In the genomic region with DNA sequence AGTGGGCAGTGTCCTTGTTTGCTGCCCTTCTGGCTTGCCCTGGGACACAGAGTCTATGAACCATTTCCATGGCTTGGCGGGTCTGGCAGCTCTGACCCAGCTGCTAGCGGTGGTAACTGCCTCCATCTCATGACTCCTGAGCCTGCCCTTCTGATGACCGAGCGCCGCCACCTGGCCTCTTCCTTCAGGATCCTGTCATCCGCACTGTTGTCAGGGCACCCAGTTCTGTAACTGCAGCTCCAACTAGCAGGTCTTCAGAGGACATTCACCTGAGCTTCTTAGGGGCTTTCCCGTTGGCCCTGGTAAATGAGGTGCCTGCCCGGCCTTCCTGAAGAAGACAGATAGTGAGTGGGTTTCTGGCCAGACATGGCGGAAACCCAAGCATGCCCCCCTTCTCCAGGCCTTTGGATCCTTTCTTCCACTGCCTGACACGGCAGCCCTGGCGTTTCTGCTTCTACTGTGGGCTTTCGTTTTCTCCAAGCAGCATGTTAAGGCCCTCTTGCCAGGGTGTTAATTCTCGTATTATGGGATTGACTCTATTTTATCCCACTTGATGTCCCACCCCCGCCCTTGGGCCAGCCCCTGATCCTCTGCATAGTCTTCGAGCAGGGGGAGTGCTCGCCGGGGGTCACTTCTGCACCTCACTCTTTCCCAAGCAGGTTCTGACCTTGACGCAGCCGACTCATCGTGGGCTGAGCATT, we compare ENCODE assay signal across 1 cellular context.
TF ChIP-seq lines count a peak whose summit lies in the region.

No MANE protein-coding gene starts in this region.

TF ChIP-seq in GM23338, 12 proteins besides CTCF, POLR2A, EP300 and RAD21:
- no peak for TF ChIP-seq ETS1 (IDR thresholded peaks at IDR 0.05)
- TF ChIP-seq EZH2 (IDR thresholded peaks at IDR 0.05; ENCODE audit: low read depth, unreplicated experiment): no peak
- no peak for TF ChIP-seq CREB1 (CRISPR knock-in tag; IDR thresholded peaks at IDR 0.05; ENCODE audit: low read depth)
- TF ChIP-seq NANOG (IDR thresholded peaks at IDR 0.05; ENCODE audit: borderline replicate concordance): no peak
- TF ChIP-seq ZNF331 (CRISPR knock-in tag; IDR thresholded peaks at IDR 0.05; ENCODE audit: low read depth): no peak
- no peak for TF ChIP-seq EZH2phosphoT487 (IDR thresholded peaks at IDR 0.05; ENCODE audit: unreplicated experiment)
- TF ChIP-seq, protein P1, sequence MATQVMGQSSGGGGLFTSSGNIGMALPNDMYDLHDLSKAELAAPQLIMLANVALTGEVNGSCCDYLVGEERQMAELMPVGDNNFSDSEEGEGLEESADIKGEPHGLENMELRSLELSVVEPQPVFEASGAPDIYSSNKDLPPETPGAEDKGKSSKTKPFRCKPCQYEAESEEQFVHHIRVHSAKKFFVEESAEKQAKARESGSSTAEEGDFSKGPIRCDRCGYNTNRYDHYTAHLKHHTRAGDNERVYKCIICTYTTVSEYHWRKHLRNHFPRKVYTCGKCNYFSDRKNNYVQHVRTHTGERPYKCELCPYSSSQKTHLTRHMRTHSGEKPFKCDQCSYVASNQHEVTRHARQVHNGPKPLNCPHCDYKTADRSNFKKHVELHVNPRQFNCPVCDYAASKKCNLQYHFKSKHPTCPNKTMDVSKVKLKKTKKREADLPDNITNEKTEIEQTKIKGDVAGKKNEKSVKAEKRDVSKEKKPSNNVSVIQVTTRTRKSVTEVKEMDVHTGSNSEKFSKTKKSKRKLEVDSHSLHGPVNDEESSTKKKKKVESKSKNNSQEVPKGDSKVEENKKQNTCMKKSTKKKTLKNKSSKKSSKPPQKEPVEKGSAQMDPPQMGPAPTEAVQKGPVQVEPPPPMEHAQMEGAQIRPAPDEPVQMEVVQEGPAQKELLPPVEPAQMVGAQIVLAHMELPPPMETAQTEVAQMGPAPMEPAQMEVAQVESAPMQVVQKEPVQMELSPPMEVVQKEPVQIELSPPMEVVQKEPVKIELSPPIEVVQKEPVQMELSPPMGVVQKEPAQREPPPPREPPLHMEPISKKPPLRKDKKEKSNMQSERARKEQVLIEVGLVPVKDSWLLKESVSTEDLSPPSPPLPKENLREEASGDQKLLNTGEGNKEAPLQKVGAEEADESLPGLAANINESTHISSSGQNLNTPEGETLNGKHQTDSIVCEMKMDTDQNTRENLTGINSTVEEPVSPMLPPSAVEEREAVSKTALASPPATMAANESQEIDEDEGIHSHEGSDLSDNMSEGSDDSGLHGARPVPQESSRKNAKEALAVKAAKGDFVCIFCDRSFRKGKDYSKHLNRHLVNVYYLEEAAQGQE (IDR thresholded peaks at IDR 0.05; ENCODE audit: unreplicated experiment): no peak
- TF ChIP-seq STAT1 (IDR thresholded peaks at IDR 0.05; ENCODE audit: unreplicated experiment): no peak
- TF ChIP-seq ZNF114 (CRISPR knock-in tag; IDR thresholded peaks at IDR 0.05): no peak
- TF ChIP-seq POLR2AphosphoS5 (IDR thresholded peaks at IDR 0.05; ENCODE audit: low read depth): no peak
- TF ChIP-seq JUNB (IDR thresholded peaks at IDR 0.05; ENCODE audit: unreplicated experiment): no peak
- no peak for TF ChIP-seq ZNF462 (CRISPR knock-in tag; IDR thresholded peaks at IDR 0.05)
